ENCODE assay signal across 9 cellular contexts in the genomic region with DNA sequence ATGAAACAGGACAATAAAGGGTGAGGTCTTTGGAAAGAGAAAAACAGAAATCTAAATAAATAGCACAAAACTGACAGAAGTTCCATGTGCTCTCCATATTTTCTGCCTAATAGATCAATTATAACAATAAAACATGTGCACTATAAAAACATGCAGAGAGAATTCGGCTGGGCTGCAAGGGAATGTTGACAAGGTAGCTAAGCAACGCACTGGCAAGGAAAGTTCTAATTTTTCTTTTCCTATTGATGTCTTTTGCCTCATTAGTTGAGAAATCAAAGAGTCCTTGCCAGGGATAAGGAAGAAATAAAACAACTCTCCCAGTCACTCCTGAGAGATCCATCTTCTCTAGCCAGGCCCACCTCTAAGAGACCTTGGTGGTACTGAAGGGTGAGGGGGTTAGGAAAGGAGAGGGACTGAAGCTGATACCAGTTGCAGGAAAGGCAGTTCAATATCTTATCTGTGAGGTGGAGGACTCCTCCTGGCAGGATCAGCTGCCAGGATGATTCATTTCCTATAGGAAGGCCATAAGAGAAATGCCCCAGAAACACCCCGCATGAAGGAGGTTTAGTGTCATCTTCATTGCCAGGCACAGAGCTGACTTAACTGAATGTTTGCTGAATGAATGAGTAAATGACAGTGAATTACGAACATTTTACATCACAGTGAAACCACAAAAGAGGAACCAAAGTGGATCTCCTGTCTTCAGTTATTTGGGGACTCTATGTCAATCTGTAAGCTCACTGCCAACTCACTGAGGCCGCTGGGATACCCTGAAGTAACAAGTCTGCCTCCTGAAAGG.
DNase-seq lines count a peak whose midpoint lies in the region; ATAC-seq and TF ChIP-seq lines count a peak whose summit lies in the region.
"Had no signal": no experiment of that assay in that cellular context is flagged by ENCODE, and none has a peak within 500 bp of the region (broad histone marks: within the 10 kb centered on the region; RNA-seq: fewer than 3 reads in every experiment).

No MANE protein-coding gene starts in this region.

- H3K27me3 Mint-ChIP-seq in activated CD8-positive, alpha-beta T cell treated with anti-CD3 and anti-CD28 coated beads for 36 hours, result no peaks in the 10 kb centered on the region

- peak; percentile 92 for ATAC-seq in GM18517 (IDR thresholded peaks at IDR 0.05; ENCODE audit: unreplicated experiment)
- ATAC-seq in HG02623 (IDR thresholded peaks at IDR 0.05; ENCODE audit: unreplicated experiment), result peak; percentile 92
- no peak for ATAC-seq in activated CD8-positive, alpha-beta T cell treated with anti-CD3 and anti-CD28 coated beads for 36 hours

- peaks cover 9% of the 10 kb centered on the region for H3K4me1 Mint-ChIP-seq in activated CD8-positive, alpha-beta T cell treated with anti-CD3 and anti-CD28 coated beads for 36 hours (ENCODE audit: low read depth)

- POLR2A ChIA-PET in activated CD8-positive, alpha-beta T cell treated with anti-CD3 and anti-CD28 coated beads for 36 hours (lab: Charles Lee), result no interaction called here

- H3K4me3 Mint-ChIP-seq in activated CD8-positive, alpha-beta T cell treated with anti-CD3 and anti-CD28 coated beads for 36 hours, result no peak overlapping the region

- intact Hi-C loops in activated CD8-positive, alpha-beta T cell treated with anti-CD3 and anti-CD28 coated beads for 36 hours (cut with micrococcal nuclease), result no loop called here

- H3K36me3 Mint-ChIP-seq in activated CD8-positive, alpha-beta T cell treated with anti-CD3 and anti-CD28 coated beads for 36 hours (ENCODE audit: low read depth), result peaks cover 2% of the 10 kb centered on the region

- H3K4me3 ChIP-seq in fibroblast of villous mesenchyme (ENCODE audit: low read depth, low read length), result no peak overlapping the region
- no peak overlapping the region for H3K4me3 ChIP-seq in H7 (ENCODE audit: insufficient read depth, low read depth, low read length)

- H3K36me3 ChIP-seq in H7 (replicated peaks; ENCODE audit: control insufficient read depth, insufficient read depth, low read length), result no peaks in the 10 kb centered on the region

- H3K27ac Mint-ChIP-seq in activated CD8-positive, alpha-beta T cell treated with anti-CD3 and anti-CD28 coated beads for 36 hours, result no peak overlapping the region

- no peak for TF ChIP-seq CTCF in fibroblast of villous mesenchyme (IDR thresholded peaks at IDR 0.05; ENCODE audit: insufficient read depth, low read depth, low read length)
- TF ChIP-seq CTCF in activated CD8-positive, alpha-beta T cell treated with anti-CD3 and anti-CD28 coated beads for 36 hours (IDR thresholded peaks at IDR 0.05), result no peak

- no peaks in the 10 kb centered on the region for H3K27me3 ChIP-seq in H7 (ENCODE audit: control insufficient read depth, insufficient read depth, low read length)

- DNase-seq in NAMALWA (ENCODE audit: low spot score) (peak; percentile 53), fibroblast of villous mesenchyme (ENCODE audit: low read depth) (peak; percentile 12), H7 (no peak), NCI-H69 (lab: John Stamatoyannopoulos, UW) (no peak)
- DNase-seq in stimulated activated CD4-positive, alpha-beta T cell treated with anti-CD3 and anti-CD28 coated beads, Interleukin-12 subunit alpha, Interleukin-12 subunit beta, amount 100 ng/mL, for 4 hours, result no peak
- DNase-seq in activated CD8-positive, alpha-beta T cell treated with anti-CD3 and anti-CD28 coated beads for 36 hours, result no peak
- DNase-seq: IMR-90 had no signal

- CTCF ChIA-PET in activated CD8-positive, alpha-beta T cell treated with anti-CD3 and anti-CD28 coated beads for 36 hours (lab: Charles Lee), result interaction anchor here (1.8 to 2.0 kb wide), 2 partner anchors 69 to 127 kb away, joined by 6 to 9 read pairs; partner anchors contain the start of gene MOB3B

- no peaks in the 10 kb centered on the region for H3K9me3 Mint-ChIP-seq in activated CD8-positive, alpha-beta T cell treated with anti-CD3 and anti-CD28 coated beads for 36 hours

Comparison
In these comparisons a context has a peak if more than half of its experiments do, and no peak if none do; other contexts are left out.
1. DNase-seq: peak in NAMALWA (single experiment) and fibroblast of villous mesenchyme (single experiment); none in H7 (single experiment), stimulated activated CD4-positive, alpha-beta T cell treated with anti-CD3 and anti-CD28 coated beads, Interleukin-12 subunit alpha, Interleukin-12 subunit beta, amount 100 ng/mL, for 4 hours (single experiment), activated CD8-positive, alpha-beta T cell treated with anti-CD3 and anti-CD28 coated beads for 36 hours (single experiment) and NCI-H69 (single experiment).